ENCODE assay signal across 8 cellular contexts in genomic region chr3:108589081-108589997, GRCh38. TPM values are rescaled to one million over a fixed set of nuclear protein-coding genes. Genes with fewer than 3 reads are reported as not detected.
DNase-seq lines count a peak whose midpoint lies in the region; ATAC-seq and TF ChIP-seq lines count a peak whose summit lies in the region.

TSS of gene CIP2A (minus strand) at chr3:108589438. CDS start at chr3:108589375, 63 bp downstream.
TSS of gene DZIP3 (plus strand) at chr3:108589722. CDS start at chr3:108605407, 15,685 bp downstream.

- no peaks in the 10 kb centered on the region for H3K27me3 Mint-ChIP-seq in activated T-cell treated with anti-CD3 and anti-CD28 coated beads, Interleukin-2, amount 50 U/mL, for 4 hours (ENCODE audit: low read depth)

- H3K27me3 ChIP-seq in esophagus (ENCODE audit: control insufficient read depth in 1 of 2, insufficient read depth in 2 of 2, low read length in 2 of 2) = no peaks in the 10 kb centered on the region
- H3K27me3 ChIP-seq in mucosa of rectum (ENCODE audit: control insufficient read depth in 2 of 2, insufficient read depth in 2 of 2, low read length in 2 of 2) = no peaks in the 10 kb centered on the region

- H3K36me3 ChIP-seq in esophagus (ENCODE audit: control insufficient read depth in 2 of 2, insufficient read depth in 2 of 2, low read length in 1 of 2) (no peaks in the 10 kb centered on the region), mucosa of rectum (ENCODE audit: control insufficient read depth in 2 of 2, insufficient read depth in 2 of 2, low read length in 2 of 2) (no peaks in the 10 kb centered on the region)

- peaks cover 32% of the 10 kb centered on the region for H3K4me1 Mint-ChIP-seq in activated T-cell treated with anti-CD3 and anti-CD28 coated beads, Interleukin-2, amount 50 U/mL, for 4 hours (ENCODE audit: low read depth)

- H3K9me3 Mint-ChIP-seq in activated T-cell treated with anti-CD3 and anti-CD28 coated beads, Interleukin-2, amount 50 U/mL, for 4 hours = no peaks in the 10 kb centered on the region

- no peaks in the 10 kb centered on the region for H3K9me3 ChIP-seq in esophagus (ENCODE audit: control insufficient read depth in 2 of 2, insufficient read depth in 1 of 2, low read depth in 1 of 2, low read length in 1 of 2)
- H3K9me3 ChIP-seq in mucosa of rectum (ENCODE audit: control insufficient read depth in 2 of 2, low read length in 2 of 2) = no peaks in the 10 kb centered on the region

- 0% methylated on average over 59 of the region's 59 CpGs for WGBS in esophagus, 2 donors

- DNase-seq in DMS79 (lab: John Stamatoyannopoulos, UW) = peak; percentile 93
- peak; percentile 90 for DNase-seq in KG1 (lab: John Stamatoyannopoulos, UW)
- peak; percentile 68 for DNase-seq in activated T-cell treated with anti-CD3 and anti-CD28 coated beads, Interleukin-2, amount 50 U/mL, for 4 hours
- peak; percentile 60 to 70 for DNase-seq in stimulated activated CD8-positive, alpha-beta memory T cell treated with anti-CD3 and anti-CD28 coated beads, Interleukin-4, amount 100 ng/mL, for 4 hours (ENCODE audit: low read depth in 2 of 2, low spot score in 1 of 2)

- no peaks in the 10 kb centered on the region for H3K4me1 ChIP-seq in esophagus (ENCODE audit: control insufficient read depth in 2 of 2, insufficient read depth in 2 of 2, low read length in 1 of 2)
- H3K4me1 ChIP-seq in mucosa of rectum (ENCODE audit: control insufficient read depth in 2 of 2, insufficient read depth in 2 of 2, low read length in 2 of 2) = peaks cover 0 to 8% of the 10 kb centered on the region in 2 donors

- H3K4me3 ChIP-seq in esophagus (ENCODE audit: low read depth in 1 of 2, low read length in 2 of 2) (peak within 1 kb of the TSS; percentile 85 to 87), mucosa of rectum (ENCODE audit: low read length in 2 of 2) (peak within 1 kb of the TSS; percentile 87 to 96)

- H3K27ac ChIP-seq in esophagus (ENCODE audit: low read depth in 2 of 2, low read length in 1 of 2) (peak within 1 kb of the TSS; percentile 94 to 95), mucosa of rectum (ENCODE audit: low read depth in 2 of 2, low read length in 2 of 2) (peak within 1 kb of the TSS; percentile 90 to 94)

- H3K9ac ChIP-seq in mucosa of rectum (ENCODE audit: low read depth in 1 of 2, low read length in 2 of 2) = peak within 1 kb of the TSS; percentile 93

- no peaks in the 10 kb centered on the region for H3K36me3 Mint-ChIP-seq in activated T-cell treated with anti-CD3 and anti-CD28 coated beads, Interleukin-2, amount 50 U/mL, for 4 hours (ENCODE audit: insufficient read depth)

- peak; percentile 96 for ATAC-seq in GM21737 (IDR thresholded peaks at IDR 0.05; ENCODE audit: unreplicated experiment)
- peak; percentile 91 to 92 for ATAC-seq in activated T-cell treated with anti-CD3 and anti-CD28 coated beads, Interleukin-2, amount 50 U/mL, for 4 hours

- peak within 1 kb of the TSS; percentile 96 for H3K4me3 Mint-ChIP-seq in activated T-cell treated with anti-CD3 and anti-CD28 coated beads, Interleukin-2, amount 50 U/mL, for 4 hours

TF ChIP-seq in PFSK-1, 5 proteins besides CTCF, POLR2A, EP300 and RAD21:
- peak; percentile 33; the same call in 1 of the 2 replicates for TF ChIP-seq SIN3A (IDR thresholded peaks at IDR 0.05; ENCODE audit: borderline replicate concordance, insufficient read depth, low read length)
- peak; percentile 47 for TF ChIP-seq FOXP2 (optimal IDR thresholded peaks at IDR 0.05; ENCODE audit: borderline replicate concordance, extremely low read depth, extremely low read length, insufficient read depth)
- no peak for TF ChIP-seq TAF1 (IDR thresholded peaks at IDR 0.05; ENCODE audit: borderline replicate concordance, insufficient read depth, low read length)
- peak; percentile 70 for TF ChIP-seq POLR2AphosphoS5 (IDR thresholded peaks at IDR 0.05; ENCODE audit: low read depth, low read length)
- 0 out of 4 replicates have a peak, but pooled peaks of 1 of the 2 experiments have one; percentile 5 for TF ChIP-seq REST (IDR thresholded peaks at IDR 0.05; ENCODE audit: insufficient read depth in 1 of 2, low read depth in 2 of 2, low read length in 2 of 2)

RNA-seq across cellular contexts. Expression of gene CIP2A, which starts in this region (rescaled TPM):
- polyA plus RNA-seq in PFSK-1 (2012; ENCODE audit: insufficient read length, low read depth) = 4.6 TPM
- 10 to 100 TPM; 15.4 to 20.3 (median 15.7) TPM for total RNA-seq in activated T-cell treated with anti-CD3 and anti-CD28 coated beads, Interleukin-2, amount 50 U/mL, for 4 hours
- polyA plus RNA-seq in esophagus = 1 to 10 TPM; 2.4 to 2.6 TPM

RNA-seq across cellular contexts. Expression of gene DZIP3, which starts in this region (rescaled TPM):
- polyA plus RNA-seq in PFSK-1 (2012; ENCODE audit: insufficient read length, low read depth) = 0.80 TPM
- 1 to 10 TPM; 2.4 to 2.7 (median 2.6) TPM for total RNA-seq in activated T-cell treated with anti-CD3 and anti-CD28 coated beads, Interleukin-2, amount 50 U/mL, for 4 hours
- polyA plus RNA-seq in esophagus = 1 to 10 TPM; 1.1 to 1.4 TPM

Comparison
In these comparisons a context has a peak if more than half of its experiments do, and no peak if none do; other contexts are left out.
1. Peak in every context shown above with its lines: DNase-seq, ATAC-seq, H3K4me3 ChIP-seq and H3K27ac ChIP-seq.